In genomic region chr19:14381689-14382474, GRCh38 we compare ENCODE assay signal across 8 cellular contexts. TPM values are rescaled to one million over a fixed set of nuclear protein-coding genes. Genes with fewer than 3 reads are reported as not detected.
A peak's percentile ranks its signal among the peaks of the same experiment; 100 is the strongest.
DNase-seq lines count a peak whose midpoint lies in the region; ATAC-seq and TF ChIP-seq lines count a peak whose summit lies in the region.

No MANE protein-coding gene starts in this region.

- H3K9me3 ChIP-seq in OCI-LY1 (ENCODE audit: low read length): no peaks in the 10 kb centered on the region

- H3K4me3 ChIP-seq in OCI-LY1 (ENCODE audit: low read depth, low read length, poor library complexity, severe bottlenecking) (peak overlapping the region; percentile 48), skeletal muscle cell (ENCODE audit: low read depth, low read length) (peak overlapping the region; percentile 55)

- no peaks in the 10 kb centered on the region for H3K9me2 ChIP-seq in OCI-LY1 (ENCODE audit: low read depth, low read length)

- no peak for TF ChIP-seq CTCF in OCI-LY1 (IDR thresholded peaks at IDR 0.05; ENCODE audit: low read length)

- H3F3A ChIP-seq in OCI-LY1 (ENCODE audit: insufficient read depth, low read length): no peaks in the 10 kb centered on the region

- DNase-seq in ELR (ENCODE audit: low read depth): peak; percentile 71
- DNase-seq in activated T-helper 2 cell treated with anti-CD3 and anti-CD28 coated beads, Interferon-gamma antibody, Interleukin-2, Interleukin-4, amounts not matched to agents 10 μg/mL and 5 μg/mL and 100 μg/mL, durations not matched to agents 14 hours and 24 hours and 36 hours (ENCODE audit: low spot score): peak; percentile 83
- peak; percentile 59 for DNase-seq in Right ventricle myocardium superior
- DNase-seq in skeletal muscle cell (ENCODE audit: low read depth): no peak
- DNase-seq in midbrain (lab: John Stamatoyannopoulos, UW): no peak

- H3K4me1 Mint-ChIP-seq in activated T-helper 2 cell treated with anti-CD3 and anti-CD28 coated beads, Interferon-gamma antibody, Interleukin-2, Interleukin-4, amounts not matched to agents 10 μg/mL and 5 μg/mL and 100 μg/mL, durations not matched to agents 14 hours and 24 hours and 36 hours (ENCODE audit: low read depth): peaks cover 32% of the 10 kb centered on the region

- peak overlapping the region; percentile 68 for H3K4me2 ChIP-seq in OCI-LY1 (ENCODE audit: low read length)

- H3K27me3 Mint-ChIP-seq in activated T-helper 2 cell treated with anti-CD3 and anti-CD28 coated beads, Interferon-gamma antibody, Interleukin-2, Interleukin-4, amounts not matched to agents 10 μg/mL and 5 μg/mL and 100 μg/mL, durations not matched to agents 14 hours and 24 hours and 36 hours (ENCODE audit: low read depth): no peaks in the 10 kb centered on the region

- H3K36me3 ChIP-seq in OCI-LY1 (ENCODE audit: insufficient read depth, low read length): no peaks in the 10 kb centered on the region

- H3K27me3 ChIP-seq in OCI-LY1 (ENCODE audit: insufficient read depth, low read length): no peaks in the 10 kb centered on the region

- intact Hi-C loops in activated T-helper 2 cell treated with anti-CD3 and anti-CD28 coated beads, Interferon-gamma antibody, Interleukin-2, Interleukin-4, amounts not matched to agents 10 μg/mL and 5 μg/mL and 100 μg/mL, durations not matched to agents 14 hours and 24 hours and 36 hours (cut with micrococcal nuclease): loop anchor here (1.0 kb wide), 1 partner anchor 12 kb away; no protein-coding TSS in a partner anchor
- intact Hi-C loops in Right ventricle myocardium superior (cut with DNase I): no loop called here

- no peak overlapping the region for H3K27ac ChIP-seq in OCI-LY1 (ENCODE audit: low read depth, low read length, poor library complexity, severe bottlenecking)

- H3K27ac Mint-ChIP-seq in activated T-helper 2 cell treated with anti-CD3 and anti-CD28 coated beads, Interferon-gamma antibody, Interleukin-2, Interleukin-4, amounts not matched to agents 10 μg/mL and 5 μg/mL and 100 μg/mL, durations not matched to agents 14 hours and 24 hours and 36 hours: peak overlapping the region; percentile 96

- H2AFZ ChIP-seq in OCI-LY1 (ENCODE audit: low read length): no peak overlapping the region

- ATAC-seq in Right ventricle myocardium superior (ENCODE audit: poor library complexity): peak; percentile 37
- no peak for ATAC-seq in GM18861 (IDR thresholded peaks at IDR 0.05; ENCODE audit: unreplicated experiment)
- ATAC-seq in GM21737 (IDR thresholded peaks at IDR 0.05; ENCODE audit: unreplicated experiment): no peak

- H3K36me3 Mint-ChIP-seq in activated T-helper 2 cell treated with anti-CD3 and anti-CD28 coated beads, Interferon-gamma antibody, Interleukin-2, Interleukin-4, amounts not matched to agents 10 μg/mL and 5 μg/mL and 100 μg/mL, durations not matched to agents 14 hours and 24 hours and 36 hours (ENCODE audit: low read depth): peaks cover 31% of the 10 kb centered on the region

- H4K20me1 ChIP-seq in OCI-LY1 (ENCODE audit: insufficient read depth, low read length): no peaks in the 10 kb centered on the region

- no peaks in the 10 kb centered on the region for H3K9me3 Mint-ChIP-seq in activated T-helper 2 cell treated with anti-CD3 and anti-CD28 coated beads, Interferon-gamma antibody, Interleukin-2, Interleukin-4, amounts not matched to agents 10 μg/mL and 5 μg/mL and 100 μg/mL, durations not matched to agents 14 hours and 24 hours and 36 hours

- H3K79me2 ChIP-seq in OCI-LY1 (ENCODE audit: insufficient read depth, low read length): no peaks in the 10 kb centered on the region

- peaks cover 16% of the 10 kb centered on the region for H3K4me1 ChIP-seq in OCI-LY1 (ENCODE audit: insufficient read depth, low read length, severe bottlenecking)

- H3K4me3 Mint-ChIP-seq in activated T-helper 2 cell treated with anti-CD3 and anti-CD28 coated beads, Interferon-gamma antibody, Interleukin-2, Interleukin-4, amounts not matched to agents 10 μg/mL and 5 μg/mL and 100 μg/mL, durations not matched to agents 14 hours and 24 hours and 36 hours (ENCODE audit: low read depth): peak overlapping the region; percentile 97

- peak overlapping the region; percentile 27; the same call in 1 of the 2 replicates for H3K9ac ChIP-seq in OCI-LY1 (ENCODE audit: low read length)

RNA-seq across cellular contexts. Expression of gene ADGRE5, which starts 0.6 kb away (rescaled TPM):
- total RNA-seq in activated T-helper 2 cell treated with anti-CD3 and anti-CD28 coated beads, Interferon-gamma antibody, Interleukin-2, Interleukin-4, amounts not matched to agents 10 μg/mL and 5 μg/mL and 100 μg/mL, durations not matched to agents 14 hours and 24 hours and 36 hours: 177 and 183 TPM in 2 replicates
- 32.9 TPM for total RNA-seq in Right ventricle myocardium superior

RNA-seq across cellular contexts. Expression of gene DDX39A, which starts 37.3 kb away (rescaled TPM):
- total RNA-seq in activated T-helper 2 cell treated with anti-CD3 and anti-CD28 coated beads, Interferon-gamma antibody, Interleukin-2, Interleukin-4, amounts not matched to agents 10 μg/mL and 5 μg/mL and 100 μg/mL, durations not matched to agents 14 hours and 24 hours and 36 hours: 268 TPM in 2 replicates
- 29.1 TPM for total RNA-seq in Right ventricle myocardium superior

RNA-seq across cellular contexts. Expression of gene PKN1, which starts 51.2 kb away (rescaled TPM):
- total RNA-seq in activated T-helper 2 cell treated with anti-CD3 and anti-CD28 coated beads, Interferon-gamma antibody, Interleukin-2, Interleukin-4, amounts not matched to agents 10 μg/mL and 5 μg/mL and 100 μg/mL, durations not matched to agents 14 hours and 24 hours and 36 hours: 171 and 172 TPM in 2 replicates
- total RNA-seq in Right ventricle myocardium superior: 129 TPM

Comparison
In these comparisons a context has a peak if more than half of its experiments do, and no peak if none do; other contexts are left out.
1. DNase-seq: peak in ELR (single experiment), activated T-helper 2 cell treated with anti-CD3 and anti-CD28 coated beads, Interferon-gamma antibody, Interleukin-2, Interleukin-4, amounts not matched to agents 10 μg/mL and 5 μg/mL and 100 μg/mL, durations not matched to agents 14 hours and 24 hours and 36 hours (single experiment) and Right ventricle myocardium superior (single experiment); none in skeletal muscle cell (single experiment) and midbrain (single experiment).